1 cellular context compared by ENCODE assay signal in genomic region chr21:19557046-19557445, GRCh38.
TF ChIP-seq lines count a peak whose summit lies in the region.

No MANE protein-coding gene starts in this region.

TF ChIP-seq in GM23338, 12 proteins besides CTCF, POLR2A, EP300 and RAD21 (continued from another document):
- TF ChIP-seq ETS1 (IDR thresholded peaks at IDR 0.05) (no peak), STAT1 (IDR thresholded peaks at IDR 0.05; ENCODE audit: unreplicated experiment) (no peak), ZNF331 (CRISPR knock-in tag; IDR thresholded peaks at IDR 0.05; ENCODE audit: low read depth) (no peak), REST (IDR thresholded peaks at IDR 0.05; ENCODE audit: unreplicated experiment) (no peak), CREB1 (CRISPR knock-in tag; IDR thresholded peaks at IDR 0.05; ENCODE audit: low read depth) (no peak), EZH2phosphoT487 (IDR thresholded peaks at IDR 0.05; ENCODE audit: unreplicated experiment) (no peak), JUNB (IDR thresholded peaks at IDR 0.05; ENCODE audit: unreplicated experiment) (no peak), ZNF462 (CRISPR knock-in tag; IDR thresholded peaks at IDR 0.05) (no peak), NANOG (IDR thresholded peaks at IDR 0.05; ENCODE audit: borderline replicate concordance) (no peak), ZNF114 (CRISPR knock-in tag; IDR thresholded peaks at IDR 0.05) (no peak)
